In the genomic region with DNA sequence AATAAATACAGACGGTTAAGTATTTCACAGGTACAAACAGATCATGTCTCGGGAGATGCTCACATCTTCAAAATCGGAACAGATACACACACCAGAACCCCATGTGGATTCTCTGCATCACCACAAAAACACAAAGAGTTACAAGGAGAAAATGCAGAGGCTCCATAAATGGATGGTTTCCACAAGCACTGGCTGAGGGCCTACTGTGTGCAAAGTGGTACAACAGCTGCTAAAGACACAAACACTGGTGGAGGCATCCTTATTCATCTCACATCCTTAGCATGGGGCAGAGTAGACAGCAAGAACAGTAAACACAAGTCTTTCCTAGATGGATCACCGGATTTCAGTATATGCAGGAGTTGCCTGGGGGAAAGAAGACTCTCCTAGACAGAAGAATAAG, we compare ENCODE assay signal across 22 cellular contexts.
"Had no signal": no experiment of that assay in that cellular context is flagged by ENCODE, and none has a peak within 500 bp of the region (broad histone marks: within the 10 kb centered on the region; RNA-seq: fewer than 3 reads in every experiment).

No MANE protein-coding gene starts in this region.

- H3K27ac Mint-ChIP-seq: activated CD8-positive, alpha-beta T cell treated with anti-CD3 and anti-CD28 coated beads for 36 hours; activated naive CD4-positive, alpha-beta T cell treated with anti-CD3 and anti-CD28 coated beads, Interleukin-2, amount 10 ng/mL, durations not matched to agents 7 days and 5 days; activated naive CD8-positive, alpha-beta T cell treated with anti-CD3 and anti-CD28 coated beads, Interleukin-2, amount 10 ng/mL, durations not matched to agents 7 days and 5 days; activated T-cell treated with anti-CD3 and anti-CD28 coated beads, Interleukin-2, amount 50 U/mL, for 72 hours; activated T-helper 2 cell treated with anti-CD3 and anti-CD28 coated beads, Interferon-gamma antibody, Interleukin-2, Interleukin-4, amounts not matched to agents 10 μg/mL and 5 μg/mL and 100 μg/mL, durations not matched to agents 14 hours and 24 hours and 36 hours; T-helper 17 cell had no signal

- H3K9me3 ChIP-seq: adrenal gland had no signal

- H3K27me3 Mint-ChIP-seq: activated CD8-positive, alpha-beta T cell treated with anti-CD3 and anti-CD28 coated beads for 36 hours; activated naive CD4-positive, alpha-beta T cell treated with anti-CD3 and anti-CD28 coated beads, Interleukin-2, amount 10 ng/mL, durations not matched to agents 7 days and 5 days; activated naive CD8-positive, alpha-beta T cell treated with anti-CD3 and anti-CD28 coated beads, Interleukin-2, amount 10 ng/mL, durations not matched to agents 7 days and 5 days; T-helper 17 cell had no signal

- H3K4me3 Mint-ChIP-seq: activated CD8-positive, alpha-beta T cell treated with anti-CD3 and anti-CD28 coated beads for 36 hours; activated naive CD4-positive, alpha-beta T cell treated with anti-CD3 and anti-CD28 coated beads, Interleukin-2, amount 10 ng/mL, durations not matched to agents 7 days and 5 days; activated naive CD8-positive, alpha-beta T cell treated with anti-CD3 and anti-CD28 coated beads, Interleukin-2, amount 10 ng/mL, durations not matched to agents 7 days and 5 days; activated T-cell treated with anti-CD3 and anti-CD28 coated beads, Interleukin-2, amount 50 U/mL, for 72 hours; T-helper 17 cell had no signal

- H3K27ac ChIP-seq: adrenal gland had no signal

- H3K36me3 ChIP-seq: adrenal gland had no signal

- ATAC-seq: activated CD8-positive, alpha-beta T cell treated with anti-CD3 and anti-CD28 coated beads for 36 hours; activated T-cell treated with anti-CD3 and anti-CD28 coated beads, Interleukin-2, amount 50 U/mL, for 72 hours; T-helper 17 cell had no signal

- H3K27me3 ChIP-seq: adrenal gland had no signal

- H3K4me1 ChIP-seq: adrenal gland had no signal

- H3K4me3 ChIP-seq: adrenal gland had no signal

- H3K9me3 Mint-ChIP-seq: activated CD8-positive, alpha-beta T cell treated with anti-CD3 and anti-CD28 coated beads for 36 hours; activated naive CD4-positive, alpha-beta T cell treated with anti-CD3 and anti-CD28 coated beads, Interleukin-2, amount 10 ng/mL, durations not matched to agents 7 days and 5 days; activated T-cell treated with anti-CD3 and anti-CD28 coated beads, Interleukin-2, amount 50 U/mL, for 72 hours had no signal

- DNase-seq: activated CD4-positive, CD25-positive, alpha-beta regulatory T cell; activated CD8-positive, alpha-beta memory T cell treated with anti-CD3 and anti-CD28 coated beads, Interleukin-2, amount 50 U/mL, for 4 hours; activated CD8-positive, alpha-beta T cell treated with anti-CD3 and anti-CD28 coated beads for 36 hours; activated gamma-delta T cell treated with Interleukin-2 at 50 U/mL for 16 hours; activated naive CD4-positive, alpha-beta T cell treated with anti-CD3 and anti-CD28 coated beads, Interleukin-2, amount 10 ng/mL, durations not matched to agents 7 days and 5 days; activated naive CD8-positive, alpha-beta T cell treated with anti-CD3 and anti-CD28 coated beads, Interleukin-2, amount 10 ng/mL, durations not matched to agents 7 days and 5 days; activated T-cell treated with anti-CD3 and anti-CD28 coated beads, Interleukin-2, amount 50 U/mL, for 72 hours; adrenal gland; anterior cingulate cortex; cerebellar nuclear complex; Kasumi-1; NCI-H1048; NCI-H146; NCI-H187 treated with DMSO at 0.1 percent for 48 hours; NCI-H2171; NCI-H2227 treated with DMSO at 0.1 percent for 48 hours; NCI-H446 treated with DMSO at 0.1 percent for 48 hours; NCI-H526 treated with DMSO at 0.1 percent for 48 hours; SIG-M5; T-helper 17 cell; T-helper 9 cell had no signal
